9 cellular contexts compared by ENCODE assay signal in genomic region chr10:61942997-61943457, GRCh38. TPM values are rescaled to one million over a fixed set of nuclear protein-coding genes. Genes with fewer than 3 reads are reported as not detected.
DNase-seq lines count a peak whose midpoint lies in the region; ATAC-seq and TF ChIP-seq lines count a peak whose summit lies in the region.
"Had no signal": no experiment of that assay in that cellular context is flagged by ENCODE, and none has a peak within 500 bp of the region (broad histone marks: within the 10 kb centered on the region; RNA-seq: fewer than 3 reads in every experiment).

No MANE protein-coding gene starts in this region.

- H3K36me3 ChIP-seq in KOPT-K1 (ENCODE audit: insufficient read depth, low read length) (peaks cover 70% of the 10 kb centered on the region), mucosa of rectum (ENCODE audit: control insufficient read depth in 2 of 2, insufficient read depth in 2 of 2, low read length in 2 of 2) (peaks cover 0 to 3% of the 10 kb centered on the region in 2 donors), endodermal cell (ENCODE audit: control insufficient read depth, insufficient read depth, low read length) (no peaks in the 10 kb centered on the region)

- H3K4me3 Mint-ChIP-seq in endodermal cell, result no peak overlapping the region

- DNase-seq in cardiac fibroblast (ENCODE audit: low read depth in 2 of 2), result peak; percentile 78 to 81
- DNase-seq in endodermal cell, result no peak
- DNase-seq in left colon, result no peak
- DNase-seq in HuH-7.5 (ENCODE audit: low spot score), result no peak
- DNase-seq in SKM-1 (lab: John Stamatoyannopoulos, UW; ENCODE audit: unreplicated experiment), result no peak

- peaks cover 13 to 24% of the 10 kb centered on the region in 2 donors for H3K4me1 ChIP-seq in mucosa of rectum (ENCODE audit: control insufficient read depth in 2 of 2, insufficient read depth in 2 of 2, low read length in 2 of 2)
- H3K4me1 ChIP-seq in endodermal cell (ENCODE audit: control insufficient read depth, insufficient read depth, low read length), result no peaks in the 10 kb centered on the region

- TF ChIP-seq CTCF in 22Rv1 (IDR thresholded peaks at IDR 0.05) (no peak), cardiac fibroblast (IDR thresholded peaks at IDR 0.05; ENCODE audit: low read depth, low read length) (no peak), endodermal cell (conservative IDR thresholded peaks at IDR 0.05) (no peak)

- peaks cover under 1% of the 10 kb centered on the region for H3K27me3 Mint-ChIP-seq in endodermal cell (ENCODE audit: insufficient read depth)

- intact Hi-C loops in left colon (cut with DNase I, micrococcal nuclease), result no loop called here

- H3K4me3 ChIP-seq in cardiac fibroblast (replicated peaks in 1 of 2; ENCODE audit: low read depth in 2 of 2, low read length in 2 of 2) (peak overlapping the region in 1 of 2 donors; percentile 19), mucosa of rectum (ENCODE audit: low read length in 2 of 2) (no peak overlapping the region), endodermal cell (ENCODE audit: low read length) (no peak overlapping the region)

- peaks cover 12% of the 10 kb centered on the region for H3K4me1 Mint-ChIP-seq in endodermal cell

- H3K27me3 ChIP-seq in mucosa of rectum (ENCODE audit: control insufficient read depth in 2 of 2, insufficient read depth in 2 of 2, low read length in 2 of 2) (no peaks in the 10 kb centered on the region), endodermal cell (ENCODE audit: control insufficient read depth, insufficient read depth, low read length, poor library complexity, severe bottlenecking) (no peaks in the 10 kb centered on the region)

- H3K9ac ChIP-seq in mucosa of rectum (ENCODE audit: low read depth in 1 of 2, low read length in 2 of 2), result no peak overlapping the region
- H3K9ac ChIP-seq in endodermal cell (ENCODE audit: extremely low read depth, low read length, poor library complexity, severe bottlenecking), result no peak overlapping the region

- ATAC-seq in left colon, result no peak

- whole genome bisulfite sequencing in endodermal cell (ENCODE audit: insufficient coverage in 1 of 2, insufficient read length in 1 of 2), 2 experiments, result 96 to 100% methylated on average over 1 of the region's 1 CpG

- H3K27ac ChIP-seq in 22Rv1 (peak overlapping the region; percentile 57), KOPT-K1 (ENCODE audit: low read depth, low read length, poor library complexity, severe bottlenecking) (peak overlapping the region; percentile 43), mucosa of rectum (ENCODE audit: low read depth in 2 of 2, low read length in 2 of 2) (peak overlapping the region; percentile 66 to 73), endodermal cell (ENCODE audit: low read depth, low read length) (no peak overlapping the region)
- H3K27ac ChIP-seq: HL-60 had no signal

- H3K36me3 Mint-ChIP-seq in endodermal cell (ENCODE audit: low read depth), result no peaks in the 10 kb centered on the region

- no peak overlapping the region for H3K27ac Mint-ChIP-seq in endodermal cell

- H3K9me3 Mint-ChIP-seq in endodermal cell, result no peaks in the 10 kb centered on the region

- H3K9me3 ChIP-seq in KOPT-K1 (ENCODE audit: insufficient read depth, low read length, poor library complexity, severe bottlenecking), result no peaks in the 10 kb centered on the region
- H3K9me3 ChIP-seq in mucosa of rectum (ENCODE audit: control insufficient read depth in 2 of 2, low read length in 2 of 2), result no peaks in the 10 kb centered on the region
- H3K9me3 ChIP-seq in endodermal cell (ENCODE audit: control insufficient read depth, low read length), result no peaks in the 10 kb centered on the region

RNA-seq across cellular contexts. Expression of gene ARID5B, which starts 41.5 kb away (rescaled TPM):
- total RNA-seq in endodermal cell (1 to 10 TPM; 1.2 to 1.8 TPM), left colon (10 to 100 TPM; 20.0 to 20.5 TPM)
- polyA plus RNA-seq in endodermal cell (2013, experiment 1 of 2), result 5.5 TPM
- polyA plus RNA-seq in endodermal cell (2013, experiment 2 of 2), result 5.5 TPM

Comparison
In these comparisons a context has a peak if more than half of its experiments do, and no peak if none do; other contexts are left out.
1. DNase-seq: peak in cardiac fibroblast (2 of 2); none in endodermal cell (single experiment), left colon (0 of 2), HuH-7.5 (single experiment) and SKM-1 (single experiment).
2. RNA of gene ARID5B, which starts 41.5 kb away (total RNA-seq): 20.0 to 20.5 TPM in left colon; 1.2 to 1.8 TPM in endodermal cell; every median in the first group is over 4 times any median in the second.